17 cellular contexts compared by ENCODE assay signal in genomic region chr3:187947927-187948682, GRCh38.
DNase-seq lines count a peak whose midpoint lies in the region; ATAC-seq and TF ChIP-seq lines count a peak whose summit lies in the region.
"Had no signal": no experiment of that assay in that cellular context is flagged by ENCODE, and none has a peak within 500 bp of the region (broad histone marks: within the 10 kb centered on the region; RNA-seq: fewer than 3 reads in every experiment).

No MANE protein-coding gene starts in this region.

- ATAC-seq in gastrocnemius medialis (peak; percentile 89 to 91), HG02610 (IDR thresholded peaks at IDR 0.05; ENCODE audit: unreplicated experiment) (no peak)
- ATAC-seq: Panc1 had no signal

- in situ Hi-C loops in gastrocnemius medialis (cut with MboI; ENCODE audit: low sequenced_read_pairs in 4 of 4): no loop called here

- peak overlapping the region; percentile 92 for H3K4me2 ChIP-seq in DOHH2 (ENCODE audit: low read length)
- H3K4me2 ChIP-seq: SK-N-SH had no signal

- H3K79me2 ChIP-seq in DOHH2 (ENCODE audit: control insufficient read depth, low read length): peaks cover 79% of the 10 kb centered on the region

- H3K27ac ChIP-seq in DOHH2 (ENCODE audit: low read depth, low read length) (peak overlapping the region; percentile 99), left ventricle myocardium inferior (replicated peaks) (peak overlapping the region; percentile 91), gastrocnemius medialis (peak overlapping the region; percentile 77 to 88 (median 86)), SJCRH30 (no peak overlapping the region)

- no peaks in the 10 kb centered on the region for H4K20me1 ChIP-seq in DOHH2 (ENCODE audit: control insufficient read depth, insufficient read depth, low read depth, low read length)

- TF ChIP-seq CTCF in DOHH2 (IDR thresholded peaks at IDR 0.05; ENCODE audit: low read depth, low read length, poor library complexity, severe bottlenecking): no peak
- TF ChIP-seq CTCF in left ventricle myocardium inferior (IDR thresholded peaks at IDR 0.05; ENCODE audit: borderline replicate concordance): no peak
- no peak for TF ChIP-seq CTCF in gastrocnemius medialis (IDR thresholded peaks at IDR 0.05 in 4 of 5, conservative IDR thresholded peaks at IDR 0.05 in 1 of 5)

- H3K4me3 ChIP-seq in DOHH2 (ENCODE audit: low read length): peak overlapping the region; percentile 79
- no peak overlapping the region for H3K4me3 ChIP-seq in left ventricle myocardium inferior
- H3K4me3 ChIP-seq in gastrocnemius medialis: no peak overlapping the region
- H3K4me3 ChIP-seq in SJCRH30: no peak overlapping the region
- H3K4me3 ChIP-seq: MG63 had no signal

- intact Hi-C loops in left ventricle myocardium inferior (cut with micrococcal nuclease): no loop called here
- intact Hi-C loops in gastrocnemius medialis (cut with DNase I; ENCODE audit: low total_unique reads): loop anchor here (2.0 kb wide), 1 partner anchor 209 kb away; no protein-coding TSS in a partner anchor

- DNase-seq in cerebellar cortex (ENCODE audit: low spot score) (peak; percentile 58), left ventricle myocardium inferior (peak; percentile 42), gastrocnemius medialis (peak; percentile 74 to 92), EL (no peak), SJCRH30 (no peak), AG08395 (ENCODE audit: low spot score) (no peak)
- DNase-seq: CD8-positive, alpha-beta memory T cell; MG63; NCI-H1048; NCI-H1436; NCI-H1930; NCI-H226; NCI-H524 treated with DMSO at 0.1 percent for 48 hours; SK-N-SH had no signal

- H3K36me3 ChIP-seq in DOHH2 (ENCODE audit: control insufficient read depth, low read length) (peaks cover 81% of the 10 kb centered on the region), left ventricle myocardium inferior (no peaks in the 10 kb centered on the region), gastrocnemius medialis (no peaks in the 10 kb centered on the region), SJCRH30 (no peaks in the 10 kb centered on the region)
- H3K36me3 ChIP-seq: MG63 had no signal

- no peak for TF ChIP-seq POLR2A in gastrocnemius medialis (IDR thresholded peaks at IDR 0.05)

- H3K9me3 ChIP-seq in DOHH2 (ENCODE audit: control insufficient read depth, insufficient read depth, low read length) (no peaks in the 10 kb centered on the region), left ventricle myocardium inferior (replicated peaks) (no peaks in the 10 kb centered on the region), gastrocnemius medialis (no peaks in the 10 kb centered on the region), SJCRH30 (replicated peaks) (no peaks in the 10 kb centered on the region)
- H3K9me3 ChIP-seq: MG63, SK-N-SH had no signal

- H3K4me1 ChIP-seq in DOHH2 (ENCODE audit: control insufficient read depth, low read length): peaks cover 99% of the 10 kb centered on the region
- H3K4me1 ChIP-seq in left ventricle myocardium inferior: peaks cover 57% of the 10 kb centered on the region
- H3K4me1 ChIP-seq in gastrocnemius medialis: peaks cover 50 to 58% of the 10 kb centered on the region in 2 donors
- H3K4me1 ChIP-seq in SJCRH30: no peaks in the 10 kb centered on the region

- H3K27me3 ChIP-seq in DOHH2 (ENCODE audit: control insufficient read depth, low read length) (no peaks in the 10 kb centered on the region), left ventricle myocardium inferior (ENCODE audit: low read depth) (no peaks in the 10 kb centered on the region), gastrocnemius medialis (no peaks in the 10 kb centered on the region), SJCRH30 (no peaks in the 10 kb centered on the region)
- H3K27me3 ChIP-seq: MG63 had no signal

- H3K9me2 ChIP-seq in DOHH2 (replicated peaks; ENCODE audit: control insufficient read depth, low read length): no peaks in the 10 kb centered on the region
- H3K9me2 ChIP-seq: SK-N-SH had no signal

- H3F3A ChIP-seq in DOHH2 (ENCODE audit: control insufficient read depth, insufficient read depth): peaks cover 66% of the 10 kb centered on the region

Comparison
In these comparisons a context has a peak if more than half of its experiments do, and no peak if none do; other contexts are left out.
1. DNase-seq: peak in cerebellar cortex (single experiment), left ventricle myocardium inferior (single experiment) and gastrocnemius medialis (2 of 2); none in EL (single experiment), SJCRH30 (0 of 2) and AG08395 (single experiment).